ENCODE assay signal across 16 cellular contexts in the genomic region with DNA sequence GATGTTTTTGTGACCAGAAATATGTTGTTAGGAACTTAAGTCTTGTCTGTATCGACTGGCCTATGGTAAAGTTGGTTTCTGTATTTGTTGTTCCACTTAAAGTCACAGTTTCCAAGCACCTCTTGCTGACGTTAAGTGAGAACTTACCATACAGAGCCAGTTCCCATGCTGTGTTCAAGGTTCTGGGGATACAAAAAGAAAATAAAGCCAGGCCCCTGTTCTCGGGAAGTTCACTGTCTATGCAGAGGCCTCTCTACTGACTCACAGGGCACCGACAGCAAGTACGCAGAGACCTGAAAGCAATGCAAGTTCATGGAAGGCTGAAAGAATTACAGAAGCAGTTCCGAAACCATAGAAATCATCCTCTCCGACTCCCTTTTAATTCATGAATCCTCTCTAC.
DNase-seq lines count a peak whose midpoint lies in the region; ATAC-seq and TF ChIP-seq lines count a peak whose summit lies in the region.
"Had no signal": no experiment of that assay in that cellular context is flagged by ENCODE, and none has a peak within 500 bp of the region (broad histone marks: within the 10 kb centered on the region; RNA-seq: fewer than 3 reads in every experiment).

No MANE protein-coding gene starts in this region.

- H3K27ac ChIP-seq in brain microvascular endothelial cell: no peak overlapping the region
- H3K27ac ChIP-seq: A549, GM23248 had no signal

- ATAC-seq in HG03442 (IDR thresholded peaks at IDR 0.05; ENCODE audit: unreplicated experiment): no peak
- no peak for ATAC-seq in HG03135 (IDR thresholded peaks at IDR 0.05; ENCODE audit: unreplicated experiment)
- ATAC-seq: A549 had no signal

- in situ Hi-C loops in brain microvascular endothelial cell (cut with HindIII; ENCODE audit: low pct_ligation_motif_present, low sequenced_read_pairs): no loop called here

- no peak for TF ChIP-seq CTCF in brain microvascular endothelial cell (IDR thresholded peaks at IDR 0.05; ENCODE audit: low read depth, low read length, missing control alignments)
- no peak for TF ChIP-seq CTCF in choroid plexus epithelial cell (conservative IDR thresholded peaks at IDR 0.05; ENCODE audit: low read depth, low read length)

- H3K27me3 ChIP-seq in brain microvascular endothelial cell (replicated peaks): no peaks in the 10 kb centered on the region

- DNase-seq in brain microvascular endothelial cell (peak; percentile 13), choroid plexus epithelial cell (ENCODE audit: low read depth) (peak; percentile 71), iris pigment epithelial cell (ENCODE audit: low read depth) (peak; percentile 6), T1000 (lab: John Stamatoyannopoulos, UW) (no peak)
- DNase-seq: 8988T; C1 segment of cervical spinal cord; Calu3; CD4-positive, alpha-beta memory T cell; COR-L47; DND-41; GM23248; H7; HCEC 1CT had no signal

- H3K4me3 ChIP-seq in brain microvascular endothelial cell (ENCODE audit: low read depth, low read length) (no peak overlapping the region), choroid plexus epithelial cell (ENCODE audit: low read depth, low read length) (no peak overlapping the region)
- H3K4me3 ChIP-seq: A549, GM23248 had no signal

- no peaks in the 10 kb centered on the region for H3K36me3 ChIP-seq in brain microvascular endothelial cell (replicated peaks)
